8 cellular contexts compared by ENCODE assay signal in genomic region chr3:149717391-149718056, GRCh38.
DNase-seq lines count a peak whose midpoint lies in the region; ATAC-seq and TF ChIP-seq lines count a peak whose summit lies in the region.

No MANE protein-coding gene starts in this region.

- H2AFZ ChIP-seq in SU-DHL-6 (ENCODE audit: low read depth, low read length, severe bottlenecking), result peak overlapping the region; percentile 38

- H4K20me1 ChIP-seq in SU-DHL-6 (ENCODE audit: low read depth, low read length), result no peaks in the 10 kb centered on the region

- H3K9ac ChIP-seq in SU-DHL-6 (ENCODE audit: low read length), result no peak overlapping the region

- no peaks in the 10 kb centered on the region for H3K9me2 ChIP-seq in SU-DHL-6 (replicated peaks; ENCODE audit: insufficient read depth, low read length)

- peak; percentile 39 for TF ChIP-seq CTCF in SU-DHL-6 (IDR thresholded peaks at IDR 0.05; ENCODE audit: insufficient read depth, low read length, poor library complexity, severe bottlenecking)

- peak; percentile 42 for DNase-seq in CD1c-positive myeloid dendritic cell (ENCODE audit: extremely low spot score)
- peak; percentile 11 for DNase-seq in GM19238 (ENCODE audit: insufficient read length, low spot score)
- peak; percentile 13 for DNase-seq in NCI-H1417 treated with DMSO at 0.1 percent for 48 hours (lab: John Stamatoyannopoulos, UW)
- DNase-seq in erythroblast (lab: John Stamatoyannopoulos, UW), result peak; percentile 39 to 55
- peak; percentile 58 for DNase-seq in middle frontal gyrus (ENCODE audit: extremely low spot score, low spot score)

- no peak overlapping the region for H3K27ac ChIP-seq in SU-DHL-6 (ENCODE audit: low read depth, low read length)

- H3F3A ChIP-seq in SU-DHL-6 (ENCODE audit: insufficient read depth), result no peaks in the 10 kb centered on the region

- no peak overlapping the region for H3K4me3 ChIP-seq in SU-DHL-6 (ENCODE audit: insufficient read depth, low read length, poor library complexity, severe bottlenecking)

- no peaks in the 10 kb centered on the region for H3K79me2 ChIP-seq in SU-DHL-6 (ENCODE audit: insufficient read depth, low read length)

- TF ChIP-seq POLR2A in erythroblast (IDR thresholded peaks at IDR 0.05; ENCODE audit: low read length), result no peak

- H3K36me3 ChIP-seq in SU-DHL-6 (ENCODE audit: low read length), result no peaks in the 10 kb centered on the region

- no peak for ATAC-seq in GM18517 (IDR thresholded peaks at IDR 0.05; ENCODE audit: unreplicated experiment)
- ATAC-seq in GM19455 (IDR thresholded peaks at IDR 0.05; ENCODE audit: unreplicated experiment), result no peak

- no peaks in the 10 kb centered on the region for H3K9me3 ChIP-seq in SU-DHL-6 (ENCODE audit: insufficient read depth, low read length)

- H3K27me3 ChIP-seq in SU-DHL-6 (ENCODE audit: low read length), result no peaks in the 10 kb centered on the region

- no peak overlapping the region for H3K4me2 ChIP-seq in SU-DHL-6 (ENCODE audit: low read depth, low read length, poor library complexity, severe bottlenecking)
